Comparison of ENCODE assay signal across 15 cellular contexts in the genomic region with DNA sequence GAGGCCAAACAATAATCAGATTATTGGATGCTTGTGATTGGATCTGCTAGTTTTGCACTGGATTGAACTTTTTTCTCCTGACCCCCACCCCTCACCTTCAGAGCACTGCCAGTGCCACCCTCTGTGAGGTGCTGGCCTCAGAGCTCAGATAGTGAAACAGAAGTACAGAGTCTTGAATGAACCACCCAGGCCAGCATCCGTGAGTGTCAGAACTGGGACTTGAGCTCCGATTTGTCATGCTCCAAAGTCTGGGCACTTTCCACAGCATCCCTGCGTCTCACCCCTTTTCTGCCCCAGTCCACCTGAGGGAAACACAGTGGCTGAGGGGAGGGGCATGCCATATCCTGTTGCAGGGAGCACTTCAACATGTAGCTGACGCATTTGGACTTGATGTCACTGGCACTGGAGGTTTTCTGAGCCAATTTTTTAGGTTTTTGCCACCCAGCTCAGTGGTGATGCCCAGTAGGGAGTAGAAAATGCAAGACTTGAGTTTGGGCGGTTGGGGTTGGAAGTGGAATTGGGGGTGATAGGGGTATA. TPM values are rescaled to one million over a fixed set of nuclear protein-coding genes. Genes with fewer than 3 reads are reported as not detected.
DNase-seq lines count a peak whose midpoint lies in the region; ATAC-seq and TF ChIP-seq lines count a peak whose summit lies in the region.
"Had no signal": no experiment of that assay in that cellular context is flagged by ENCODE, and none has a peak within 500 bp of the region (broad histone marks: within the 10 kb centered on the region; RNA-seq: fewer than 3 reads in every experiment).

No MANE protein-coding gene starts in this region.

- TF ChIP-seq POLR2A in vagina (IDR thresholded peaks at IDR 0.05) = no peak

- peaks cover 30% of the 10 kb centered on the region for H3K4me1 ChIP-seq in CD4-positive, alpha-beta memory T cell (ENCODE audit: insufficient read depth, low read length)
- H3K4me1 ChIP-seq in lower lobe of right lung (no peaks in the 10 kb centered on the region), vagina (no peaks in the 10 kb centered on the region)

- no peak overlapping the region for H3K4me3 ChIP-seq in CD4-positive, alpha-beta memory T cell (ENCODE audit: low read length in 2 of 2)
- H3K4me3 ChIP-seq in lower lobe of right lung = no peak overlapping the region
- H3K4me3 ChIP-seq in vagina = no peak overlapping the region
- H3K4me3 ChIP-seq: GM23338, PC-9 had no signal

- H3K9me3 Mint-ChIP-seq in activated T-cell treated with anti-CD3 and anti-CD28 coated beads, Interleukin-2, amount 50 U/mL, for 4 hours = no peaks in the 10 kb centered on the region
- H3K9me3 Mint-ChIP-seq in CD4-positive, alpha-beta memory T cell = no peaks in the 10 kb centered on the region
- H3K9me3 Mint-ChIP-seq: CD8-positive, alpha-beta memory T cell; GM23338 had no signal

- H3K4me1 Mint-ChIP-seq in activated T-cell treated with anti-CD3 and anti-CD28 coated beads, Interleukin-2, amount 50 U/mL, for 4 hours (ENCODE audit: low read depth) = peaks cover 26% of the 10 kb centered on the region
- H3K4me1 Mint-ChIP-seq in CD4-positive, alpha-beta memory T cell = peaks cover 12 to 43% (median 24%) of the 10 kb centered on the region in 4 donors

- no peak overlapping the region for H3K4me3 Mint-ChIP-seq in activated T-cell treated with anti-CD3 and anti-CD28 coated beads, Interleukin-2, amount 50 U/mL, for 4 hours
- no peak overlapping the region for H3K4me3 Mint-ChIP-seq in CD4-positive, alpha-beta memory T cell
- H3K4me3 Mint-ChIP-seq: B cell; CD8-positive, alpha-beta memory T cell; GM23338 had no signal

- no peak for DNase-seq in activated T-cell treated with anti-CD3 and anti-CD28 coated beads, Interleukin-2, amount 50 U/mL, for 4 hours
- DNase-seq in activated T-cell treated with anti-CD3 and anti-CD28 coated beads for 4 hours (no peak), T follicular helper cell (ENCODE audit: low read depth) (peak; percentile 9), lower lobe of right lung (peak; percentile 10), vagina (ENCODE audit: extremely low spot score in 2 of 2) (no peak), epidermal melanocyte (ENCODE audit: insufficient read length, low spot score) (no peak)
- DNase-seq in CD4-positive, alpha-beta memory T cell = peak in 2 of 5 donors; percentile 10 to 38
- DNase-seq: CD8-positive, alpha-beta memory T cell; GF-D8; NCI-H146; NCI-H2081 treated with DMSO at 0.1 percent for 48 hours; NCI-H748 treated with DMSO at 0.1 percent for 48 hours; PC-9 had no signal

- ATAC-seq in activated T-cell treated with anti-CD3 and anti-CD28 coated beads, Interleukin-2, amount 50 U/mL, for 4 hours = peak; percentile 11 to 18
- ATAC-seq in lower lobe of right lung = no peak
- ATAC-seq: GM23338 had no signal

- no peaks in the 10 kb centered on the region for H3K27me3 Mint-ChIP-seq in activated T-cell treated with anti-CD3 and anti-CD28 coated beads, Interleukin-2, amount 50 U/mL, for 4 hours (ENCODE audit: low read depth)
- H3K27me3 Mint-ChIP-seq in CD4-positive, alpha-beta memory T cell = peaks cover 0 to 1% of the 10 kb centered on the region in 2 donors
- H3K27me3 Mint-ChIP-seq: B cell had no signal

- intact Hi-C loops in CD4-positive, alpha-beta memory T cell (cut with micrococcal nuclease) = no loop called here
- intact Hi-C loops in lower lobe of right lung (cut with DNase I) = no loop called here
- intact Hi-C loops in vagina (cut with DNase I) = no loop called here

- H3K36me3 Mint-ChIP-seq in activated T-cell treated with anti-CD3 and anti-CD28 coated beads, Interleukin-2, amount 50 U/mL, for 4 hours (ENCODE audit: insufficient read depth) = no peaks in the 10 kb centered on the region
- no peaks in the 10 kb centered on the region for H3K36me3 Mint-ChIP-seq in CD4-positive, alpha-beta memory T cell
- H3K36me3 Mint-ChIP-seq: CD8-positive, alpha-beta memory T cell had no signal

- TF ChIP-seq CTCF in lower lobe of right lung (IDR thresholded peaks at IDR 0.05) (no peak), vagina (IDR thresholded peaks at IDR 0.05) (no peak)

- no peaks in the 10 kb centered on the region for H3K36me3 ChIP-seq in CD4-positive, alpha-beta memory T cell (ENCODE audit: insufficient read depth, low read length)
- H3K36me3 ChIP-seq in lower lobe of right lung (no peaks in the 10 kb centered on the region), vagina (no peaks in the 10 kb centered on the region)

- CTCF ChIA-PET in CD4-positive, alpha-beta memory T cell (lab: Charles Lee; ENCODE audit: partially characterized antibody) = interaction anchor here (0.8 to 14.6 kb wide), 5 partner anchors 13 to 114 kb away, joined by 3 to 414 read pairs (median 5); no protein-coding TSS in a partner anchor

- H3K9me3 ChIP-seq in CD4-positive, alpha-beta memory T cell (ENCODE audit: control insufficient read depth in 1 of 2, low read length in 2 of 2) = no peaks in the 10 kb centered on the region
- H3K9me3 ChIP-seq in lower lobe of right lung = no peaks in the 10 kb centered on the region
- H3K9me3 ChIP-seq in vagina = no peaks in the 10 kb centered on the region

- H3K27ac Mint-ChIP-seq in CD4-positive, alpha-beta memory T cell = peak overlapping the region in 5 of 7 donors; percentile 21 to 85 (median 53)
- H3K27ac Mint-ChIP-seq: B cell, GM23338 had no signal

- POLR2A ChIA-PET in CD4-positive, alpha-beta memory T cell (lab: Charles Lee; ENCODE audit: partially characterized antibody) = interaction anchor here (1.1 to 2.9 kb wide), 2 partner anchors 17 to 23 kb away, joined by 3 to 22 read pairs; no protein-coding TSS in a partner anchor

- no peaks in the 10 kb centered on the region for H3K27me3 ChIP-seq in CD4-positive, alpha-beta memory T cell (ENCODE audit: insufficient read depth, low read length)
- H3K27me3 ChIP-seq in lower lobe of right lung (ENCODE audit: low read depth) = no peaks in the 10 kb centered on the region
- no peaks in the 10 kb centered on the region for H3K27me3 ChIP-seq in vagina

- no peak overlapping the region for H3K27ac ChIP-seq in CD4-positive, alpha-beta memory T cell (ENCODE audit: low read depth, low read length)
- H3K27ac ChIP-seq in lower lobe of right lung (no peak overlapping the region), vagina (no peak overlapping the region)
- H3K27ac ChIP-seq: PC-9 had no signal

RNA-seq across cellular contexts. Expression of a gene that starts 47.3 kb away (rescaled TPM):
- total RNA-seq in activated T-cell treated with anti-CD3 and anti-CD28 coated beads, Interleukin-2, amount 50 U/mL, for 4 hours = under 1 TPM; 0.24 to 0.71 (median 0.40) TPM
- 1 to 10 TPM in 1 of 2 experiments, under 1 TPM in 1; 0.75 to 3.1 TPM for total RNA-seq in CD4-positive, alpha-beta memory T cell
- polyA plus RNA-seq in CD4-positive, alpha-beta memory T cell = under 1 TPM; 0.63 to 0.99 TPM
- 3.6 TPM for total RNA-seq in lower lobe of right lung
- 3.4 TPM for total RNA-seq in vagina

Comparison
In these comparisons a context has a peak if more than half of its experiments do, and no peak if none do; other contexts are left out.
1. ATAC-seq: peak in activated T-cell treated with anti-CD3 and anti-CD28 coated beads, Interleukin-2, amount 50 U/mL, for 4 hours (2 of 2); none in lower lobe of right lung (0 of 2).
2. DNase-seq: peak in T follicular helper cell (single experiment) and lower lobe of right lung (single experiment); none in activated T-cell treated with anti-CD3 and anti-CD28 coated beads, Interleukin-2, amount 50 U/mL, for 4 hours (single experiment), activated T-cell treated with anti-CD3 and anti-CD28 coated beads for 4 hours (single experiment), vagina (0 of 2) and epidermal melanocyte (single experiment).